ENCODE assay signal across 24 cellular contexts in genomic region chr7:147411011-147411614, GRCh38.
A peak's percentile ranks its signal among the peaks of the same experiment; 100 is the strongest.
DNase-seq lines count a peak whose midpoint lies in the region; ATAC-seq and TF ChIP-seq lines count a peak whose summit lies in the region.
"Had no signal": no experiment of that assay in that cellular context is flagged by ENCODE, and none has a peak within 500 bp of the region (broad histone marks: within the 10 kb centered on the region; RNA-seq: fewer than 3 reads in every experiment).

No MANE protein-coding gene starts in this region.

- no peak for TF ChIP-seq POLR2A in IMR-90 (IDR thresholded peaks at IDR 0.05; ENCODE audit: low read depth, low read length)

- H3K9me1 ChIP-seq in IMR-90 (ENCODE audit: insufficient read depth, low read length) = peaks cover 9% of the 10 kb centered on the region

- POLR2A ChIA-PET in IMR-90 (lab: Charles Lee; ENCODE audit: unreplicated experiment) = no interaction called here
- POLR2A ChIA-PET in activated CD8-positive, alpha-beta T cell treated with anti-CD3 and anti-CD28 coated beads for 36 hours (lab: Charles Lee) = no interaction called here

- H3K9me3 ChIP-seq in IMR-90 (ENCODE audit: control insufficient read depth, insufficient read depth, low read length) (no peaks in the 10 kb centered on the region), adipocyte (ENCODE audit: control insufficient read depth, low read length) (no peaks in the 10 kb centered on the region), mesenchymal stem cell (ENCODE audit: control insufficient read depth, low read length) (no peaks in the 10 kb centered on the region), skeletal muscle satellite cell (replicated peaks; ENCODE audit: low read length) (no peaks in the 10 kb centered on the region)

- H2BK120ac ChIP-seq in IMR-90 (ENCODE audit: low read depth, low read length) = peak overlapping the region; percentile 88
- no peak overlapping the region for H2BK120ac ChIP-seq in mesenchymal stem cell (ENCODE audit: low read depth, low read length)

- TF ChIP-seq RAD21 in IMR-90 (IDR thresholded peaks at IDR 0.05; ENCODE audit: low read length) = no peak

- CTCF ChIA-PET in IMR-90 (lab: Yijun Ruan, JAX) = no interaction called here
- CTCF ChIA-PET in activated CD8-positive, alpha-beta memory T cell treated with anti-CD3 and anti-CD28 coated beads, Interleukin-2, amount 10 ng/mL, durations not matched to agents 7 days and 5 days (lab: Charles Lee) = no interaction called here
- CTCF ChIA-PET in activated CD8-positive, alpha-beta T cell treated with anti-CD3 and anti-CD28 coated beads for 36 hours (lab: Charles Lee) = no interaction called here

- H3K4ac ChIP-seq in IMR-90 (ENCODE audit: low read depth, low read length) = peak overlapping the region; percentile 35; the same call in 1 of the 2 replicates
- no peak overlapping the region for H3K4ac ChIP-seq in mesenchymal stem cell (ENCODE audit: low read depth in 1 of 2, low read length in 2 of 2)

- H3K36me3 Mint-ChIP-seq in activated CD8-positive, alpha-beta memory T cell treated with anti-CD3 and anti-CD28 coated beads, Interleukin-2, amount 10 ng/mL, durations not matched to agents 7 days and 5 days = no peaks in the 10 kb centered on the region
- H3K36me3 Mint-ChIP-seq in activated CD8-positive, alpha-beta T cell treated with anti-CD3 and anti-CD28 coated beads for 36 hours (ENCODE audit: low read depth) = no peaks in the 10 kb centered on the region

- no peaks in the 10 kb centered on the region for H3K36me3 ChIP-seq in IMR-90 (ENCODE audit: control insufficient read depth, insufficient read depth, low read length)
- H3K36me3 ChIP-seq in adipocyte (ENCODE audit: control insufficient read depth, insufficient read depth, low read length, severe bottlenecking) = no peaks in the 10 kb centered on the region
- no peaks in the 10 kb centered on the region for H3K36me3 ChIP-seq in mesenchymal stem cell (ENCODE audit: control insufficient read depth in 1 of 2, insufficient read depth in 2 of 2, low read depth in 1 of 2, low read length in 2 of 2)
- no peaks in the 10 kb centered on the region for H3K36me3 ChIP-seq in skeletal muscle satellite cell (ENCODE audit: insufficient read depth, low read length)

- in situ Hi-C loops in IMR-90 (cut with MboI; ENCODE audit: low sequenced_read_pairs) = no loop called here

- H4K8ac ChIP-seq in IMR-90 (ENCODE audit: low read depth in 2 of 2, low read length in 2 of 2) = peak overlapping the region in 1 of 2 experiments; percentile 10; a peak in 2 of 4 replicates
- no peak overlapping the region for H4K8ac ChIP-seq in mesenchymal stem cell (ENCODE audit: low read length)

- no peaks in the 10 kb centered on the region for H3K4me1 Mint-ChIP-seq in activated CD8-positive, alpha-beta memory T cell treated with anti-CD3 and anti-CD28 coated beads, Interleukin-2, amount 10 ng/mL, durations not matched to agents 7 days and 5 days
- no peaks in the 10 kb centered on the region for H3K4me1 Mint-ChIP-seq in activated CD8-positive, alpha-beta T cell treated with anti-CD3 and anti-CD28 coated beads for 36 hours (ENCODE audit: low read depth)

- H3K4me2 ChIP-seq in IMR-90 (ENCODE audit: low read depth, low read length) (no peak overlapping the region), mesenchymal stem cell (ENCODE audit: low read length, poor library complexity, severe bottlenecking) (no peak overlapping the region), skeletal muscle satellite cell (ENCODE audit: low read length) (no peak overlapping the region)

- peak overlapping the region; percentile 67; the same call in 1 of the 2 replicates for H4K5ac ChIP-seq in IMR-90 (ENCODE audit: low read depth, low read length)

- H3K14ac ChIP-seq in IMR-90 (replicated peaks; ENCODE audit: low read depth, low read length) (no peak overlapping the region), mesenchymal stem cell (ENCODE audit: low read length in 2 of 2) (no peak overlapping the region)

- no peak overlapping the region for H3K4me3 Mint-ChIP-seq in activated CD8-positive, alpha-beta memory T cell treated with anti-CD3 and anti-CD28 coated beads, Interleukin-2, amount 10 ng/mL, durations not matched to agents 7 days and 5 days
- H3K4me3 Mint-ChIP-seq in activated CD8-positive, alpha-beta T cell treated with anti-CD3 and anti-CD28 coated beads for 36 hours = no peak overlapping the region

- H3K56ac ChIP-seq in IMR-90 (ENCODE audit: extremely low read depth, insufficient read depth, low read length) = no peak overlapping the region

- DNase-seq in IMR-90 (no peak), adipocyte (ENCODE audit: low read depth) (peak; percentile 32), mesenchymal stem cell (no peak)
- DNase-seq in activated CD8-positive, alpha-beta memory T cell treated with anti-CD3 and anti-CD28 coated beads, Interleukin-2, amount 10 ng/mL, durations not matched to agents 7 days and 5 days = no peak
- DNase-seq in activated CD8-positive, alpha-beta T cell treated with anti-CD3 and anti-CD28 coated beads for 36 hours = no peak
- no peak for DNase-seq in activated naive CD4-positive, alpha-beta T cell treated with Interleukin-2 at 50 U/mL for 16 hours
- DNase-seq: AML-193, DMS53, GDM1, GOT3, HCEC 1CT, KG1, NCI-H1092 treated with DMSO at 0.1 percent for 48 hours, NCI-H1436 treated with DMSO at 0.1 percent for 48 hours, NCI-H1930, NCI-H2227 treated with DMSO at 0.1 percent for 48 hours, NCI-H510A, NCI-H748 treated with DMSO at 0.1 percent for 48 hours, SIG-M5, SW 1271 had no signal

- H3K27me3 ChIP-seq in IMR-90 (ENCODE audit: control insufficient read depth, insufficient read depth, low read length) (no peaks in the 10 kb centered on the region), adipocyte (replicated peaks; ENCODE audit: control insufficient read depth, insufficient read depth, low read length) (no peaks in the 10 kb centered on the region), mesenchymal stem cell (ENCODE audit: control insufficient read depth in 1 of 2, insufficient read depth in 1 of 2, low read length in 2 of 2) (no peaks in the 10 kb centered on the region), skeletal muscle satellite cell (ENCODE audit: control insufficient read depth, insufficient read depth, low read length) (no peaks in the 10 kb centered on the region)

- H2BK5ac ChIP-seq in IMR-90 (ENCODE audit: low read depth, low read length, poor library complexity, severe bottlenecking) (peak overlapping the region; percentile 44), mesenchymal stem cell (ENCODE audit: low read depth, low read length, poor library complexity, severe bottlenecking) (no peak overlapping the region)

- peaks cover 22% of the 10 kb centered on the region for H3K9me3 Mint-ChIP-seq in activated CD8-positive, alpha-beta memory T cell treated with anti-CD3 and anti-CD28 coated beads, Interleukin-2, amount 10 ng/mL, durations not matched to agents 7 days and 5 days (ENCODE audit: low read depth)
- peaks cover 19% of the 10 kb centered on the region for H3K9me3 Mint-ChIP-seq in activated CD8-positive, alpha-beta T cell treated with anti-CD3 and anti-CD28 coated beads for 36 hours

- H3K27ac Mint-ChIP-seq in activated CD8-positive, alpha-beta memory T cell treated with anti-CD3 and anti-CD28 coated beads, Interleukin-2, amount 10 ng/mL, durations not matched to agents 7 days and 5 days = no peak overlapping the region
- no peak overlapping the region for H3K27ac Mint-ChIP-seq in activated CD8-positive, alpha-beta T cell treated with anti-CD3 and anti-CD28 coated beads for 36 hours

- H3K4me3 ChIP-seq in IMR-90 (ENCODE audit: insufficient read depth, low read depth, low read length) (no peak overlapping the region), adipocyte (ENCODE audit: low read length) (peak overlapping the region; percentile 57), mesenchymal stem cell (ENCODE audit: insufficient read depth in 1 of 2, low read depth in 1 of 2, low read length in 2 of 2) (peak overlapping the region in 1 of 2 experiments; percentile 45), skeletal muscle satellite cell (ENCODE audit: low read length) (no peak overlapping the region)

- no peak for TF ChIP-seq CTCF in IMR-90 (conservative IDR thresholded peaks at IDR 0.05; ENCODE audit: low read depth, low read length)
- TF ChIP-seq CTCF in activated CD8-positive, alpha-beta T cell treated with anti-CD3 and anti-CD28 coated beads for 36 hours (IDR thresholded peaks at IDR 0.05) = no peak

- H3K23ac ChIP-seq in IMR-90 (ENCODE audit: low read depth, low read length) (no peak overlapping the region), mesenchymal stem cell (ENCODE audit: low read length in 2 of 2) (no peak overlapping the region)

- H2BK15ac ChIP-seq in IMR-90 (ENCODE audit: low read depth, low read length) = peak overlapping the region; percentile 60; the same call in 1 of the 3 replicates
- H2BK15ac ChIP-seq in mesenchymal stem cell (ENCODE audit: low read depth, poor library complexity, severe bottlenecking) = no peak overlapping the region

- H4K91ac ChIP-seq in IMR-90 (ENCODE audit: insufficient read depth, low read depth, low read length) (peak overlapping the region; percentile 78; the same call in 1 of the 2 replicates), mesenchymal stem cell (ENCODE audit: low read length) (no peak overlapping the region)

- H2AFZ ChIP-seq in IMR-90 (replicated peaks; ENCODE audit: low read length, poor library complexity) (no peak overlapping the region), mesenchymal stem cell (ENCODE audit: low read depth, low read length) (no peak overlapping the region)

- peaks cover 19% of the 10 kb centered on the region for H3K4me1 ChIP-seq in IMR-90 (ENCODE audit: control insufficient read depth, insufficient read depth, low read length)
- H3K4me1 ChIP-seq in adipocyte (ENCODE audit: control insufficient read depth, insufficient read depth, low read length) = peaks cover 41% of the 10 kb centered on the region
- H3K4me1 ChIP-seq in mesenchymal stem cell (ENCODE audit: control insufficient read depth, insufficient read depth, low read depth, low read length) = peaks cover 7% of the 10 kb centered on the region
- peaks cover 45% of the 10 kb centered on the region for H3K4me1 ChIP-seq in skeletal muscle satellite cell (ENCODE audit: control insufficient read depth, insufficient read depth, low read length)

- no peak overlapping the region for H2AK9ac ChIP-seq in IMR-90 (replicated peaks; ENCODE audit: low read depth, low read length, poor library complexity)

- no CpG with 5 or more reads among the region's 2 CpGs for WGBS in IMR-90 (ENCODE audit: extremely low coverage in 2 of 2, insufficient read length in 1 of 2), 2 experiments
- 76% methylated on average over 2 of the region's 2 CpGs for WGBS in mesenchymal stem cell

- peak overlapping the region; percentile 91 for H2BK20ac ChIP-seq in IMR-90 (ENCODE audit: low read depth, low read length)

- BruUV-seq in IMR-90 (replicated peaks; lab: Mats Ljungman, UMichigan) = no TSS peak

- H3K79me1 ChIP-seq in IMR-90 (ENCODE audit: low read depth in 1 of 2, low read length in 2 of 2) (no peaks in the 10 kb centered on the region), mesenchymal stem cell (replicated peaks; ENCODE audit: low read length, poor library complexity, severe bottlenecking) (no peaks in the 10 kb centered on the region)

- intact Hi-C loops in IMR-90 (cut with micrococcal nuclease) = loop anchor here (10.0 kb wide), 1 partner anchor 1136 kb away; no protein-coding TSS in a partner anchor
- intact Hi-C loops in activated CD8-positive, alpha-beta T cell treated with anti-CD3 and anti-CD28 coated beads for 36 hours (cut with micrococcal nuclease) = no loop called here

- H3K18ac ChIP-seq in IMR-90 (ENCODE audit: low read depth, low read length) = peak overlapping the region; percentile 77
- no peak overlapping the region for H3K18ac ChIP-seq in mesenchymal stem cell (ENCODE audit: low read depth in 1 of 2, low read length in 2 of 2)

- H3K27ac ChIP-seq in IMR-90 (ENCODE audit: insufficient read depth, low read length) (no peak overlapping the region), mesenchymal stem cell (ENCODE audit: low read length, poor library complexity, severe bottlenecking) (no peak overlapping the region)
- H3K27ac ChIP-seq: C4-2B, RWPE1 had no signal

- H2AK5ac ChIP-seq in IMR-90 (ENCODE audit: low read depth, low read length) (no peak overlapping the region), mesenchymal stem cell (ENCODE audit: low read length, severe bottlenecking) (peak overlapping the region; percentile 59)

- H4K20me1 ChIP-seq in IMR-90 (ENCODE audit: insufficient read depth, low read length) = no peaks in the 10 kb centered on the region

- no peaks in the 10 kb centered on the region for H3K27me3 Mint-ChIP-seq in activated CD8-positive, alpha-beta memory T cell treated with anti-CD3 and anti-CD28 coated beads, Interleukin-2, amount 10 ng/mL, durations not matched to agents 7 days and 5 days
- no peaks in the 10 kb centered on the region for H3K27me3 Mint-ChIP-seq in activated CD8-positive, alpha-beta T cell treated with anti-CD3 and anti-CD28 coated beads for 36 hours

- ATAC-seq in IMR-90 (ENCODE audit: low read depth) (no peak), GM18858 (IDR thresholded peaks at IDR 0.05; ENCODE audit: unreplicated experiment) (no peak)
- no peak for ATAC-seq in activated CD8-positive, alpha-beta memory T cell treated with anti-CD3 and anti-CD28 coated beads, Interleukin-2, amount 10 ng/mL, durations not matched to agents 7 days and 5 days
- no peak for ATAC-seq in activated CD8-positive, alpha-beta T cell treated with anti-CD3 and anti-CD28 coated beads for 36 hours

- no peak overlapping the region for H2BK12ac ChIP-seq in mesenchymal stem cell (ENCODE audit: low read length in 2 of 2)

- H3K9ac ChIP-seq in IMR-90 (ENCODE audit: low read depth, low read length) = no peak overlapping the region
- H3K9ac ChIP-seq in adipocyte (ENCODE audit: low read length) = peak overlapping the region; percentile 72
- peak overlapping the region; percentile 47 for H3K9ac ChIP-seq in mesenchymal stem cell (ENCODE audit: low read length)
- H3K9ac ChIP-seq in skeletal muscle satellite cell (ENCODE audit: low read depth, low read length) = peak overlapping the region; percentile 75

- dilution Hi-C loops in IMR-90 (cut with HindIII; ENCODE audit: low sequenced_read_pairs, unreplicated experiment) = no loop called here
